Comparison of ENCODE assay signal across 9 cellular contexts in the genomic region with DNA sequence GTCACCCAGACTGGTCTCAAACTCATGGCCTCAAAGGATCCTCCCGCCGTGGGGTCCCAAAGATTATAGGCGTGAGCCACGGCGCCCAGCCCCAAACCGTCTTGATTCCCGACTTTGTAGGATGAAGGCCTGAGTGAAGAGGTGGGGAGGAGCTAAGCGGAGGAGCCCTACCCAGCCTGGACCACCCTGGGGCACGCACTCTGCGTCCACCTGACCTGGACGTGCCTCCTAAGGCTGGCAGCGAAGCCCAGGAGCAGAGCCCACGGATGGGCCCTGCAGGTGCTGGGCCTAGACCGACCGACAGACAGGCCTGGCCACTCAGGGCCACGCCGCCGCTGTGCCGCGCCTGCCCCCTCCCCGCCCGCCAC. TPM values are rescaled to one million over a fixed set of nuclear protein-coding genes. Genes with fewer than 3 reads are reported as not detected.
DNase-seq lines count a peak whose midpoint lies in the region; ATAC-seq and TF ChIP-seq lines count a peak whose summit lies in the region.
"Not testable (repeated sequence)": the region's sequence is repeated elsewhere in the genome, so short reads cannot be mapped to it uniquely, and the experiment has no call there.
"Had no signal": no experiment of that assay in that cellular context is flagged by ENCODE, and none has a peak within 500 bp of the region (broad histone marks: within the 10 kb centered on the region; RNA-seq: fewer than 3 reads in every experiment).

No MANE protein-coding gene starts in this region.

- H3K27me3 Mint-ChIP-seq in activated B cell treated with CpG ODN at 0.5 μM for 24 hours; central memory CD8-positive, alpha-beta T cell; nephron (ENCODE audit: low read depth): not testable (repeated sequence)

- H3K4me3 Mint-ChIP-seq in activated B cell treated with CpG ODN at 0.5 μM for 24 hours, result peak overlapping the region; percentile 82
- H3K4me3 Mint-ChIP-seq in central memory CD8-positive, alpha-beta T cell, result peak overlapping the region; percentile 85
- peak overlapping the region; percentile 85 to 91 (median 91) for H3K4me3 Mint-ChIP-seq in nephron

- intact Hi-C loops in activated B cell treated with CpG ODN at 0.5 μM for 24 hours (cut with micrococcal nuclease); left cardiac atrium (cut with DNase I): not testable (repeated sequence)

- TF ChIP-seq CTCF in activated B cell treated with CpG ODN at 0.5 μM for 24 hours (IDR thresholded peaks at IDR 0.05); nephron (IDR thresholded peaks at IDR 0.05; ENCODE audit: unreplicated experiment in 3 of 3): not testable (repeated sequence)

- CTCF ChIA-PET in activated B cell treated with CpG ODN at 0.5 μM for 24 hours (lab: Charles Lee), result interaction anchor here (2.5 kb wide), 1 partner anchor 181 kb away, joined by 12 read pairs; no protein-coding TSS in a partner anchor

- not testable (repeated sequence) for H3K9me3 Mint-ChIP-seq in activated B cell treated with CpG ODN at 0.5 μM for 24 hours; central memory CD8-positive, alpha-beta T cell; nephron

- H3K36me3 Mint-ChIP-seq in activated B cell treated with CpG ODN at 0.5 μM for 24 hours (ENCODE audit: low read depth), result peaks cover 14% of the 10 kb centered on the region
- peaks cover 25% of the 10 kb centered on the region for H3K36me3 Mint-ChIP-seq in central memory CD8-positive, alpha-beta T cell (ENCODE audit: insufficient read depth)
- H3K36me3 Mint-ChIP-seq in nephron (ENCODE audit: low read depth), result not testable (repeated sequence)

- H3K4me3 ChIP-seq in thymus (ENCODE audit: low read length), result peak overlapping the region; percentile 47

- peak overlapping the region; percentile 64 for H3K27ac ChIP-seq in thymus (ENCODE audit: low read depth)

- H3K27me3 ChIP-seq in thymus (ENCODE audit: control insufficient read depth, insufficient read depth), result not testable (repeated sequence)

- ATAC-seq in HG02642 (IDR thresholded peaks at IDR 0.05; ENCODE audit: poor library complexity, unreplicated experiment) (peak; percentile 7), left cardiac atrium (peak; percentile 1 to 4)
- not testable (repeated sequence) for ATAC-seq in activated B cell treated with CpG ODN at 0.5 μM for 24 hours (ENCODE audit: low read depth); central memory CD8-positive, alpha-beta T cell (replicated peaks; ENCODE audit: extremely low read depth, poor library complexity, severe bottlenecking)

- not testable (repeated sequence) for H3K4me1 ChIP-seq in thymus (ENCODE audit: control insufficient read depth, insufficient read depth, low read length)

- not testable (repeated sequence) for H3K9me3 ChIP-seq in thymus (ENCODE audit: control insufficient read depth)

- DNase-seq in ELF-1 (ENCODE audit: low read depth, low spot score) (peak; percentile 33), NAMALWA (ENCODE audit: low spot score) (peak; percentile 12)
- not testable (repeated sequence) for DNase-seq in activated B cell treated with CpG ODN at 0.5 μM for 24 hours; central memory CD8-positive, alpha-beta T cell (ENCODE audit: low spot score in 2 of 2); left cardiac atrium

- not testable (repeated sequence) for H3K36me3 ChIP-seq in thymus (ENCODE audit: control insufficient read depth, insufficient read depth)

- H3K27ac Mint-ChIP-seq in activated B cell treated with CpG ODN at 0.5 μM for 24 hours (peak overlapping the region; percentile 74), nephron (peak overlapping the region; percentile 91 to 93 (median 92))
- H3K27ac Mint-ChIP-seq in central memory CD8-positive, alpha-beta T cell (ENCODE audit: low read depth), result peak overlapping the region; percentile 96

- POLR2A ChIA-PET in activated B cell treated with CpG ODN at 0.5 μM for 24 hours (lab: Charles Lee), result interaction anchor here (1.7 to 1.9 kb wide), 2 partner anchors 14 to 398 kb away, joined by 3 to 9 read pairs; a partner anchor contains a TSS

- H3K4me1 Mint-ChIP-seq in activated B cell treated with CpG ODN at 0.5 μM for 24 hours, result peaks cover 38% of the 10 kb centered on the region
- H3K4me1 Mint-ChIP-seq in central memory CD8-positive, alpha-beta T cell, result peaks cover 45% of the 10 kb centered on the region
- H3K4me1 Mint-ChIP-seq in nephron, result not testable (repeated sequence)

- 7% methylated on average over 22 of the region's 22 CpGs for WGBS in thymus

RNA-seq across cellular contexts. Expression of a gene that starts 0.7 kb away (rescaled TPM):
- total RNA-seq in activated B cell treated with CpG ODN at 0.5 μM for 24 hours, result 67.1 and 82.2 TPM in 2 replicates
- total RNA-seq in left cardiac atrium, result 100 to 1,000 TPM in 1 of 2 donors, 10 to 100 TPM in 1; 59.4 to 110 TPM
- 111 TPM for polyA plus RNA-seq in thymus

RNA-seq across cellular contexts. Expression of a gene that starts 15.5 kb away (rescaled TPM):
- total RNA-seq in activated B cell treated with CpG ODN at 0.5 μM for 24 hours (not detected in 2 replicates), left cardiac atrium (10 to 100 TPM in 1 of 2 donors, 1 to 10 TPM in 1; 8.5 to 11.0 TPM)
- 4.1 TPM for polyA plus RNA-seq in thymus
- total RNA-seq: mucosa of gallbladder had no signal

RNA-seq across cellular contexts. Expression of a gene that starts 36.2 kb away (rescaled TPM):
- 0.71 and 1.1 TPM in 2 replicates for total RNA-seq in activated B cell treated with CpG ODN at 0.5 μM for 24 hours
- under 1 TPM; 0.71 to 0.94 TPM for total RNA-seq in left cardiac atrium
- polyA plus RNA-seq in thymus, result 35.1 TPM
